ENCODE assay signal across 16 cellular contexts in genomic region chr2:26464390-26465265, GRCh38. TPM values are rescaled to one million over a fixed set of nuclear protein-coding genes. Genes with fewer than 3 reads are reported as not detected.
DNase-seq lines count a peak whose midpoint lies in the region; ATAC-seq and TF ChIP-seq lines count a peak whose summit lies in the region.
"Had no signal": no experiment of that assay in that cellular context is flagged by ENCODE, and none has a peak within 500 bp of the region (broad histone marks: within the 10 kb centered on the region; RNA-seq: fewer than 3 reads in every experiment).

No MANE protein-coding gene starts in this region.

- peak overlapping the region; percentile 74 for H3K27ac Mint-ChIP-seq in endodermal cell

- 93 to 96% methylated on average over 10 to 14 of the region's 14 CpGs for WGBS in endodermal cell (ENCODE audit: insufficient coverage in 1 of 2, insufficient read length in 1 of 2), 2 experiments
- no CpG with 5 or more reads among the region's 14 CpGs for WGBS in neuronal stem cell (ENCODE audit: extremely low coverage in 2 of 2, insufficient read length in 2 of 2, insufficient replicate concordance in 1 of 2), 2 donors

- H3K23ac ChIP-seq in neuronal stem cell (ENCODE audit: low read depth, low read length, poor library complexity) = peak overlapping the region; percentile 25

- no peak overlapping the region for H2AFZ ChIP-seq in neuronal stem cell (ENCODE audit: low read length)

- no peak overlapping the region for H4K8ac ChIP-seq in neuronal stem cell (ENCODE audit: low read depth, low read length)

- no peak overlapping the region for H3K4me2 ChIP-seq in neuronal stem cell (ENCODE audit: insufficient read depth, low read length, poor library complexity, severe bottlenecking)

- TF ChIP-seq CTCF in right atrium auricular region (IDR thresholded peaks at IDR 0.05) (no peak), endodermal cell (conservative IDR thresholded peaks at IDR 0.05) (no peak)

- ATAC-seq in Right ventricle myocardium inferior (no peak), GM21423 (IDR thresholded peaks at IDR 0.05; ENCODE audit: unreplicated experiment) (no peak)

- H2BK120ac ChIP-seq in neuronal stem cell (ENCODE audit: low read depth, low read length) = no peak overlapping the region

- no peak overlapping the region for H3K4ac ChIP-seq in neuronal stem cell (ENCODE audit: low read length)

- peak; percentile 40 for DNase-seq in Right ventricle myocardium inferior (ENCODE audit: missing footprints)
- no peak for DNase-seq in right atrium auricular region (ENCODE audit: low spot score)
- DNase-seq in endodermal cell = peak; percentile 55
- no peak for DNase-seq in neuronal stem cell (ENCODE audit: low spot score)
- no peak for DNase-seq in putamen (ENCODE audit: low spot score)
- no peak for DNase-seq in NCI-H1092 treated with DMSO at 0.1 percent for 48 hours (lab: John Stamatoyannopoulos, UW)
- DNase-seq: COR-L47, EL, H7, KBM-7, NCI-H146, NCI-H2081, NCI-H748 treated with DMSO at 0.1 percent for 48 hours had no signal

- H3K27me3 ChIP-seq in right atrium auricular region = no peaks in the 10 kb centered on the region
- no peaks in the 10 kb centered on the region for H3K27me3 ChIP-seq in endodermal cell (ENCODE audit: control insufficient read depth, insufficient read depth, low read length, poor library complexity, severe bottlenecking)
- H3K27me3 ChIP-seq in neuronal stem cell (ENCODE audit: control insufficient read depth in 3 of 3, insufficient read depth in 3 of 3, low read depth in 1 of 3, low read length in 3 of 3) = no peaks in the 10 kb centered on the region

- H3K9me3 Mint-ChIP-seq in endodermal cell = no peaks in the 10 kb centered on the region

- peak overlapping the region; percentile 38 for H3K18ac ChIP-seq in neuronal stem cell (ENCODE audit: low read length)

- H4K91ac ChIP-seq in neuronal stem cell (ENCODE audit: low read depth, low read length, poor library complexity) = no peak overlapping the region

- no peak overlapping the region for H3K14ac ChIP-seq in neuronal stem cell (ENCODE audit: low read length)

- no peak overlapping the region for H3K4me3 ChIP-seq in right atrium auricular region
- no peak overlapping the region for H3K4me3 ChIP-seq in endodermal cell (ENCODE audit: low read length)
- H3K4me3 ChIP-seq in neuronal stem cell (ENCODE audit: low read length in 2 of 2) = no peak overlapping the region

- H3K4me3 Mint-ChIP-seq in endodermal cell = no peak overlapping the region

- intact Hi-C loops in Right ventricle myocardium inferior (cut with DNase I) = no loop called here

- H3K36me3 Mint-ChIP-seq in endodermal cell (ENCODE audit: low read depth) = no peaks in the 10 kb centered on the region

- H2BK12ac ChIP-seq in neuronal stem cell (ENCODE audit: low read length) = peak overlapping the region; percentile 1

- H3K27ac ChIP-seq in right atrium auricular region (no peak overlapping the region), endodermal cell (ENCODE audit: low read depth, low read length) (no peak overlapping the region), neuronal stem cell (replicated peaks; ENCODE audit: low read length) (no peak overlapping the region)
- H3K27ac ChIP-seq: C4-2B had no signal

- H3K27me3 Mint-ChIP-seq in endodermal cell (ENCODE audit: insufficient read depth) = no peaks in the 10 kb centered on the region

- H3K9me3 ChIP-seq in right atrium auricular region (peaks cover 4 to 7% of the 10 kb centered on the region in 2 donors), endodermal cell (ENCODE audit: control insufficient read depth, low read length) (peaks cover 6% of the 10 kb centered on the region), neuronal stem cell (replicated peaks in 1 of 2; ENCODE audit: control insufficient read depth in 2 of 2, insufficient read depth in 1 of 2, low read depth in 1 of 2, low read length in 2 of 2) (peaks cover 3 to 6% of the 10 kb centered on the region in 2 donors)

- H3K4me1 ChIP-seq in right atrium auricular region = peaks cover 0 to 5% of the 10 kb centered on the region in 2 donors
- peaks cover 3% of the 10 kb centered on the region for H3K4me1 ChIP-seq in endodermal cell (ENCODE audit: control insufficient read depth, insufficient read depth, low read length)
- H3K4me1 ChIP-seq in neuronal stem cell (ENCODE audit: control insufficient read depth in 2 of 2, insufficient read depth in 1 of 2, low read depth in 1 of 2, low read length in 2 of 2) = peaks cover 10 to 17% of the 10 kb centered on the region in 2 donors

- no peak overlapping the region for H3K9ac ChIP-seq in endodermal cell (ENCODE audit: extremely low read depth, low read length, poor library complexity, severe bottlenecking)
- H3K9ac ChIP-seq in neuronal stem cell (ENCODE audit: low read depth, low read length, poor library complexity) = no peak overlapping the region

- peaks cover 10% of the 10 kb centered on the region for H3K4me1 Mint-ChIP-seq in endodermal cell

- H3K79me1 ChIP-seq in neuronal stem cell (ENCODE audit: low read depth, low read length) = no peaks in the 10 kb centered on the region

- H3K36me3 ChIP-seq in right atrium auricular region (no peaks in the 10 kb centered on the region), endodermal cell (ENCODE audit: control insufficient read depth, insufficient read depth, low read length) (no peaks in the 10 kb centered on the region), neuronal stem cell (replicated peaks in 1 of 2; ENCODE audit: control insufficient read depth in 2 of 2, insufficient read depth in 2 of 2, low read length in 2 of 2) (no peaks in the 10 kb centered on the region)

- H2BK15ac ChIP-seq in neuronal stem cell (ENCODE audit: low read length) = peak overlapping the region; percentile 30

- H2AK5ac ChIP-seq in neuronal stem cell (ENCODE audit: low read depth, low read length) = peak overlapping the region; percentile 75

- H2BK5ac ChIP-seq in neuronal stem cell (ENCODE audit: low read length) = peak overlapping the region; percentile 18

RNA-seq across cellular contexts. Expression of gene OTOF, which starts 13.3 kb away (rescaled TPM):
- total RNA-seq in Right ventricle myocardium inferior (0.08 TPM), right atrium auricular region (under 1 TPM; 0.08 to 0.33 TPM), endodermal cell (1 to 10 TPM; 1.1 to 1.2 TPM)
- polyA plus RNA-seq in endodermal cell (2013, experiment 1 of 2) = 0.75 TPM
- 0.37 TPM for polyA plus RNA-seq in endodermal cell (2013, experiment 2 of 2)
- 0.54 TPM for polyA plus RNA-seq in neuronal stem cell (2013, experiment 1 of 2)
- polyA plus RNA-seq in neuronal stem cell (2013, experiment 2 of 2) = 0.60 TPM
- total RNA-seq: NCI-H460 had no signal

Comparison
In these comparisons a context has a peak if more than half of its experiments do, and no peak if none do; other contexts are left out.
1. DNase-seq: peak in Right ventricle myocardium inferior (single experiment) and endodermal cell (single experiment); none in right atrium auricular region (single experiment), neuronal stem cell (single experiment), putamen (single experiment) and NCI-H1092 treated with DMSO at 0.1 percent for 48 hours (single experiment).